23 cellular contexts compared by ENCODE assay signal in genomic region chrX:19987856-19988255, GRCh38.
"Had no signal": no experiment of that assay in that cellular context is flagged by ENCODE, and none has a peak within 500 bp of the region (broad histone marks: within the 10 kb centered on the region; RNA-seq: fewer than 3 reads in every experiment).

No MANE protein-coding gene starts in this region.

- H3K9me3 Mint-ChIP-seq: activated CD4-positive, alpha-beta memory T cell treated with anti-CD3 and anti-CD28 coated beads, Interleukin-2, amount 10 ng/mL, durations not matched to agents 7 days and 5 days; activated CD4-positive, alpha-beta T cell treated with anti-CD3 and anti-CD28 coated beads, Interleukin-2, amount 10 ng/mL, durations not matched to agents 7 days and 5 days; activated naive CD4-positive, alpha-beta T cell treated with anti-CD3 and anti-CD28 coated beads, Interleukin-2, amount 10 ng/mL, durations not matched to agents 7 days and 5 days; activated T-cell treated with anti-CD3 and anti-CD28 coated beads, Interleukin-2, amount 50 U/mL, for 24 hours; effector memory CD8-positive, alpha-beta T cell had no signal

- H3K9me3 ChIP-seq: ovary, prostate gland, suprapubic skin, tibial artery had no signal

- H3K4me1 ChIP-seq: prostate gland, suprapubic skin, tibial artery had no signal

- H3K4me3 Mint-ChIP-seq: activated CD4-positive, alpha-beta memory T cell treated with anti-CD3 and anti-CD28 coated beads, Interleukin-2, amount 10 ng/mL, durations not matched to agents 7 days and 5 days; activated CD4-positive, alpha-beta T cell treated with anti-CD3 and anti-CD28 coated beads, Interleukin-2, amount 10 ng/mL, durations not matched to agents 7 days and 5 days; activated naive CD4-positive, alpha-beta T cell treated with anti-CD3 and anti-CD28 coated beads, Interleukin-2, amount 10 ng/mL, durations not matched to agents 7 days and 5 days; activated T-cell treated with anti-CD3 and anti-CD28 coated beads, Interleukin-2, amount 50 U/mL, for 24 hours; effector memory CD8-positive, alpha-beta T cell; mesothelial cell of epicardium; naive B cell; nephron progenitor cell had no signal

- H3K27me3 ChIP-seq: brain microvascular endothelial cell, ovary, spleen, suprapubic skin, tibial artery had no signal

- DNase-seq: activated CD4-positive, alpha-beta memory T cell treated with anti-CD3 and anti-CD28 coated beads, Interleukin-2, amount 10 ng/mL, durations not matched to agents 7 days and 5 days; activated CD4-positive, alpha-beta T cell treated with anti-CD3 and anti-CD28 coated beads, Interleukin-2, amount 10 ng/mL, durations not matched to agents 7 days and 5 days; activated CD8-positive, alpha-beta memory T cell treated with anti-CD3 and anti-CD28 coated beads, Interleukin-2, amount 50 U/mL, for 48 hours; activated gamma-delta T cell; activated naive CD4-positive, alpha-beta T cell treated with anti-CD3 and anti-CD28 coated beads, Interleukin-2, amount 10 ng/mL, durations not matched to agents 7 days and 5 days; activated T-cell treated with anti-CD3 and anti-CD28 coated beads, Interleukin-2, amount 50 U/mL, for 24 hours; amniotic stem cell; brain microvascular endothelial cell; cortex of kidney; effector memory CD8-positive, alpha-beta T cell; head of caudate nucleus; hippocampal formation; naive B cell; nephron progenitor cell; ovary; spleen; stimulated activated naive CD4-positive, alpha-beta T cell; tibial artery; WERI-Rb-1 had no signal

- H3K36me3 ChIP-seq: brain microvascular endothelial cell, ovary, prostate gland, spleen, suprapubic skin, tibial artery, WERI-Rb-1 had no signal

- H3K27ac ChIP-seq: brain microvascular endothelial cell, ovary, prostate gland, spleen, suprapubic skin, tibial artery, WERI-Rb-1 had no signal

- H3K27ac Mint-ChIP-seq: activated CD4-positive, alpha-beta memory T cell treated with anti-CD3 and anti-CD28 coated beads, Interleukin-2, amount 10 ng/mL, durations not matched to agents 7 days and 5 days; activated CD4-positive, alpha-beta T cell treated with anti-CD3 and anti-CD28 coated beads, Interleukin-2, amount 10 ng/mL, durations not matched to agents 7 days and 5 days; activated naive CD4-positive, alpha-beta T cell treated with anti-CD3 and anti-CD28 coated beads, Interleukin-2, amount 10 ng/mL, durations not matched to agents 7 days and 5 days; activated T-cell treated with anti-CD3 and anti-CD28 coated beads, Interleukin-2, amount 50 U/mL, for 24 hours; effector memory CD8-positive, alpha-beta T cell; mesothelial cell of epicardium; naive B cell; nephron progenitor cell had no signal

- H3K36me3 Mint-ChIP-seq: naive B cell had no signal

- H3K27me3 Mint-ChIP-seq: activated CD4-positive, alpha-beta memory T cell treated with anti-CD3 and anti-CD28 coated beads, Interleukin-2, amount 10 ng/mL, durations not matched to agents 7 days and 5 days; activated CD4-positive, alpha-beta T cell treated with anti-CD3 and anti-CD28 coated beads, Interleukin-2, amount 10 ng/mL, durations not matched to agents 7 days and 5 days; activated naive CD4-positive, alpha-beta T cell treated with anti-CD3 and anti-CD28 coated beads, Interleukin-2, amount 10 ng/mL, durations not matched to agents 7 days and 5 days; effector memory CD8-positive, alpha-beta T cell; naive B cell had no signal

- H3K4me3 ChIP-seq: ovary, prostate gland, spleen, suprapubic skin, tibial artery had no signal

- ATAC-seq: activated CD4-positive, CD25-positive, alpha-beta regulatory T cell treated with anti-CD3 and anti-CD28 coated beads, Interleukin-2, amount 50 U/mL, for 24 hours; effector memory CD8-positive, alpha-beta T cell had no signal
